10 cellular contexts compared by ENCODE assay signal in genomic region chr5:175124821-175125220, GRCh38.
"Had no signal": no experiment of that assay in that cellular context is flagged by ENCODE, and none has a peak within 500 bp of the region (broad histone marks: within the 10 kb centered on the region; RNA-seq: fewer than 3 reads in every experiment).

No MANE protein-coding gene starts in this region.

- DNase-seq: GM23248, GOT3, H7, H9, HCEC 1CT, HFFc6 had no signal

- H3K4me2 ChIP-seq: GM23338 had no signal

- H3K4me1 ChIP-seq: HAP-1 had no signal

- H3K4me3 ChIP-seq: GM23248, GM23338, HAP-1 had no signal

- H3K36me3 ChIP-seq: HAP-1 had no signal

- H3K9me3 ChIP-seq: HAP-1 had no signal

- ATAC-seq: GM23338 had no signal

- FAIRE-seq: H1, H54 had no signal

- H3K27ac ChIP-seq: GM23248 had no signal

- H2AFZ ChIP-seq: GM23248, GM23338 had no signal

- H3K9ac ChIP-seq: GM23248 had no signal
